ENCODE assay signal across 17 cellular contexts in genomic region chr11:121235057-121235456, GRCh38. TPM values are rescaled to one million over a fixed set of nuclear protein-coding genes. Genes with fewer than 3 reads are reported as not detected.
A peak's percentile ranks its signal among the peaks of the same experiment; 100 is the strongest.
DNase-seq lines count a peak whose midpoint lies in the region; ATAC-seq and TF ChIP-seq lines count a peak whose summit lies in the region.
"Had no signal": no experiment of that assay in that cellular context is flagged by ENCODE, and none has a peak within 500 bp of the region (broad histone marks: within the 10 kb centered on the region; RNA-seq: fewer than 3 reads in every experiment).

No MANE protein-coding gene starts in this region.

- H3K4me1 Mint-ChIP-seq in progenitor cell of endocrine pancreas (ENCODE audit: low read depth) (peaks cover 42% of the 10 kb centered on the region), WTC11 (peaks cover 68% of the 10 kb centered on the region)

- no peaks in the 10 kb centered on the region for H3K36me3 Mint-ChIP-seq in progenitor cell of endocrine pancreas (ENCODE audit: insufficient read depth)
- no peaks in the 10 kb centered on the region for H3K36me3 Mint-ChIP-seq in WTC11
- H3K36me3 Mint-ChIP-seq: CD8-positive, alpha-beta T cell had no signal

- H3K27me3 Mint-ChIP-seq in progenitor cell of endocrine pancreas (peaks cover 3% of the 10 kb centered on the region), WTC11 (ENCODE audit: low read depth) (no peaks in the 10 kb centered on the region)

- H3K4me3 Mint-ChIP-seq in progenitor cell of endocrine pancreas (ENCODE audit: low read depth) (no peak overlapping the region), WTC11 (no peak overlapping the region)
- H3K4me3 Mint-ChIP-seq: CD8-positive, alpha-beta T cell; IgD-negative memory B cell had no signal

- TF ChIP-seq CTCF in right atrium auricular region (IDR thresholded peaks at IDR 0.05) (no peak), right lobe of liver (IDR thresholded peaks at IDR 0.05) (no peak), progenitor cell of endocrine pancreas (IDR thresholded peaks at IDR 0.05; ENCODE audit: unreplicated experiment) (no peak), WTC11 (IDR thresholded peaks at IDR 0.05) (no peak)

- no peaks in the 10 kb centered on the region for H3K4me1 ChIP-seq in right atrium auricular region
- H3K4me1 ChIP-seq in SJCRH30, result peaks cover 33% of the 10 kb centered on the region
- H3K4me1 ChIP-seq in right lobe of liver, result peaks cover 0 to 72% (median 30%) of the 10 kb centered on the region in 4 donors
- H3K4me1 ChIP-seq: BLaER1 had no signal

- POLR2A ChIA-PET in WTC11 (lab: Charles Lee), result no interaction called here

- H3K27me3 ChIP-seq in right atrium auricular region (no peaks in the 10 kb centered on the region), SJCRH30 (no peaks in the 10 kb centered on the region), right lobe of liver (no peaks in the 10 kb centered on the region)
- H3K27me3 ChIP-seq: BLaER1 had no signal

- H3K9me3 Mint-ChIP-seq in progenitor cell of endocrine pancreas (ENCODE audit: low read depth), result no peaks in the 10 kb centered on the region
- H3K9me3 Mint-ChIP-seq in WTC11, result no peaks in the 10 kb centered on the region
- H3K9me3 Mint-ChIP-seq: CD8-positive, alpha-beta T cell; IgD-negative memory B cell had no signal

- DNase-seq in left ventricle myocardium superior, result no peak
- DNase-seq in right atrium auricular region (ENCODE audit: low spot score), result no peak
- no peak for DNase-seq in SJCRH30
- peak; percentile 34 to 83 (median 66) for DNase-seq in right lobe of liver
- DNase-seq in progenitor cell of endocrine pancreas (ENCODE audit: low spot score, unreplicated experiment), result no peak
- no peak for DNase-seq in inferior parietal cortex (ENCODE audit: extremely low spot score)
- DNase-seq in WTC11 (ENCODE audit: low spot score), result no peak
- DNase-seq: CD8-positive, alpha-beta T cell; Kasumi-1; NCI-H1417; NCI-H187 treated with DMSO at 0.1 percent for 48 hours; NCI-H2171; NCI-H446; NCI-H748 treated with DMSO at 0.1 percent for 48 hours had no signal

- ATAC-seq in left ventricle myocardium superior (peak; percentile 22), right lobe of liver (peak; percentile 71 to 82 (median 78)), WTC11 (no peak)
- ATAC-seq: CD8-positive, alpha-beta T cell had no signal

- CTCF ChIA-PET in WTC11 (lab: Charles Lee), result interaction anchor here (0.6 to 2.1 kb wide), 6 partner anchors 12 to 282 kb away, joined by 3 to 5 read pairs (median 4); no protein-coding TSS in a partner anchor

- H3K4me3 ChIP-seq in right atrium auricular region (no peak overlapping the region), SJCRH30 (no peak overlapping the region), right lobe of liver (no peak overlapping the region)
- H3K4me3 ChIP-seq: BLaER1, HAP-1 had no signal

- H3K36me3 ChIP-seq in right atrium auricular region (no peaks in the 10 kb centered on the region), SJCRH30 (no peaks in the 10 kb centered on the region), right lobe of liver (no peaks in the 10 kb centered on the region)
- H3K36me3 ChIP-seq: BLaER1, HAP-1 had no signal

- TF ChIP-seq POLR2A in right lobe of liver (IDR thresholded peaks at IDR 0.05), result peak; percentile 75

- WGBS in right lobe of liver (ENCODE audit: insufficient coverage, low coverage, low lambda C conversion rate, missing lambda C conversion rate), result 29% methylated on average over 3 of the region's 3 CpGs

- H3K27ac ChIP-seq in right atrium auricular region (no peak overlapping the region), SJCRH30 (peak overlapping the region; percentile 97), right lobe of liver (peak overlapping the region; percentile 1 to 93 (median 86))
- H3K27ac ChIP-seq: BLaER1 had no signal

- no peak overlapping the region for H3K27ac Mint-ChIP-seq in progenitor cell of endocrine pancreas
- no peak overlapping the region for H3K27ac Mint-ChIP-seq in WTC11
- H3K27ac Mint-ChIP-seq: CD8-positive, alpha-beta T cell; IgD-negative memory B cell had no signal

- intact Hi-C loops in left ventricle myocardium superior (cut with micrococcal nuclease), result no loop called here
- intact Hi-C loops in right lobe of liver (cut with DNase I), result no loop called here

- H3K9me3 ChIP-seq in right atrium auricular region (no peaks in the 10 kb centered on the region), SJCRH30 (replicated peaks) (no peaks in the 10 kb centered on the region), right lobe of liver (no peaks in the 10 kb centered on the region)
- H3K9me3 ChIP-seq: BLaER1, HAP-1 had no signal

TF ChIP-seq in WTC11, 78 proteins besides CTCF, POLR2A, EP300 and RAD21 (continues in another document):
- TF ChIP-seq, protein P1, sequence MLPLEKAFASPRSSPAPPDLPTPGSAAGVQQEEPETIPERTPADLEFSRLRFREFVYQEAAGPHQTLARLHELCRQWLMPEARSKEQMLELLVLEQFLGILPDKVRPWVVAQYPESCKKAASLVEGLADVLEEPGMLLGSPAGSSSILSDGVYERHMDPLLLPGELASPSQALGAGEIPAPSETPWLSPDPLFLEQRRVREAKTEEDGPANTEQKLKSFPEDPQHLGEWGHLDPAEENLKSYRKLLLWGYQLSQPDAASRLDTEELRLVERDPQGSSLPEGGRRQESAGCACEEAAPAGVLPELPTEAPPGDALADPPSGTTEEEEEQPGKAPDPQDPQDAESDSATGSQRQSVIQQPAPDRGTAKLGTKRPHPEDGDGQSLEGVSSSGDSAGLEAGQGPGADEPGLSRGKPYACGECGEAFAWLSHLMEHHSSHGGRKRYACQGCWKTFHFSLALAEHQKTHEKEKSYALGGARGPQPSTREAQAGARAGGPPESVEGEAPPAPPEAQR (CRISPR knock-in tag; IDR thresholded peaks at IDR 0.05), result no peak
- TF ChIP-seq ZNF138 (CRISPR knock-in tag; conservative IDR thresholded peaks at IDR 0.05) (no peak), ZNF425 (CRISPR knock-in tag; conservative IDR thresholded peaks at IDR 0.05) (no peak), RORB (CRISPR knock-in tag; IDR thresholded peaks at IDR 0.05) (no peak), CREM (CRISPR knock-in tag; IDR thresholded peaks at IDR 0.05) (no peak), ZNF317 (CRISPR knock-in tag; IDR thresholded peaks at IDR 0.05; ENCODE audit: borderline replicate concordance, low read depth) (no peak)
- TF ChIP-seq, protein P2, sequence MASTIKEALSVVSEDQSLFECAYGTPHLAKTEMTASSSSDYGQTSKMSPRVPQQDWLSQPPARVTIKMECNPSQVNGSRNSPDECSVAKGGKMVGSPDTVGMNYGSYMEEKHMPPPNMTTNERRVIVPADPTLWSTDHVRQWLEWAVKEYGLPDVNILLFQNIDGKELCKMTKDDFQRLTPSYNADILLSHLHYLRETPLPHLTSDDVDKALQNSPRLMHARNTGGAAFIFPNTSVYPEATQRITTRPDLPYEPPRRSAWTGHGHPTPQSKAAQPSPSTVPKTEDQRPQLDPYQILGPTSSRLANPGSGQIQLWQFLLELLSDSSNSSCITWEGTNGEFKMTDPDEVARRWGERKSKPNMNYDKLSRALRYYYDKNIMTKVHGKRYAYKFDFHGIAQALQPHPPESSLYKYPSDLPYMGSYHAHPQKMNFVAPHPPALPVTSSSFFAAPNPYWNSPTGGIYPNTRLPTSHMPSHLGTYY (CRISPR knock-in tag; IDR thresholded peaks at IDR 0.05), result no peak
- TF ChIP-seq, protein P3, sequence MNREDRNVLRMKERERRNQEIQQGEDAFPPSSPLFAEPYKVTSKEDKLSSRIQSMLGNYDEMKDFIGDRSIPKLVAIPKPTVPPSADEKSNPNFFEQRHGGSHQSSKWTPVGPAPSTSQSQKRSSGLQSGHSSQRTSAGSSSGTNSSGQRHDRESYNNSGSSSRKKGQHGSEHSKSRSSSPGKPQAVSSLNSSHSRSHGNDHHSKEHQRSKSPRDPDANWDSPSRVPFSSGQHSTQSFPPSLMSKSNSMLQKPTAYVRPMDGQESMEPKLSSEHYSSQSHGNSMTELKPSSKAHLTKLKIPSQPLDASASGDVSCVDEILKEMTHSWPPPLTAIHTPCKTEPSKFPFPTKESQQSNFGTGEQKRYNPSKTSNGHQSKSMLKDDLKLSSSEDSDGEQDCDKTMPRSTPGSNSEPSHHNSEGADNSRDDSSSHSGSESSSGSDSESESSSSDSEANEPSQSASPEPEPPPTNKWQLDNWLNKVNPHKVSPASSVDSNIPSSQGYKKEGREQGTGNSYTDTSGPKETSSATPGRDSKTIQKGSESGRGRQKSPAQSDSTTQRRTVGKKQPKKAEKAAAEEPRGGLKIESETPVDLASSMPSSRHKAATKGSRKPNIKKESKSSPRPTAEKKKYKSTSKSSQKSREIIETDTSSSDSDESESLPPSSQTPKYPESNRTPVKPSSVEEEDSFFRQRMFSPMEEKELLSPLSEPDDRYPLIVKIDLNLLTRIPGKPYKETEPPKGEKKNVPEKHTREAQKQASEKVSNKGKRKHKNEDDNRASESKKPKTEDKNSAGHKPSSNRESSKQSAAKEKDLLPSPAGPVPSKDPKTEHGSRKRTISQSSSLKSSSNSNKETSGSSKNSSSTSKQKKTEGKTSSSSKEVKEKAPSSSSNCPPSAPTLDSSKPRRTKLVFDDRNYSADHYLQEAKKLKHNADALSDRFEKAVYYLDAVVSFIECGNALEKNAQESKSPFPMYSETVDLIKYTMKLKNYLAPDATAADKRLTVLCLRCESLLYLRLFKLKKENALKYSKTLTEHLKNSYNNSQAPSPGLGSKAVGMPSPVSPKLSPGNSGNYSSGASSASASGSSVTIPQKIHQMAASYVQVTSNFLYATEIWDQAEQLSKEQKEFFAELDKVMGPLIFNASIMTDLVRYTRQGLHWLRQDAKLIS (CRISPR knock-in tag; IDR thresholded peaks at IDR 0.05; ENCODE audit: borderline replicate concordance), result no peak

RNA-seq across cellular contexts. Expression of gene SC5D, which starts 57.5 kb away (rescaled TPM):
- 20.7 TPM for total RNA-seq in left ventricle myocardium superior
- 10 to 100 TPM; 21.6 to 22.1 TPM for total RNA-seq in right atrium auricular region
- 34.9 and 39.5 TPM in 2 replicates for total RNA-seq in SJCRH30 (2014; rRNA removed; shearing (Covaris generic))
- total RNA-seq in right lobe of liver, result 100 to 1,000 TPM in 2 of 6 experiments, 10 to 100 TPM in 4; 58.9 to 126 (median 82.1) TPM
- 58.7 and 63.5 TPM in 2 replicates for total RNA-seq in progenitor cell of endocrine pancreas
- total RNA-seq in WTC11 (2021), result 78.6 to 81.9 TPM (median 79.2 TPM) in 3 replicates

Comparison
In these comparisons a context has a peak if more than half of its experiments do, and no peak if none do; other contexts are left out.
1. DNase-seq: peak in right lobe of liver (3 of 3); none in left ventricle myocardium superior (single experiment), right atrium auricular region (single experiment), SJCRH30 (0 of 2), progenitor cell of endocrine pancreas (single experiment), inferior parietal cortex (single experiment) and WTC11 (single experiment).
2. H3K27ac ChIP-seq: peak in SJCRH30 (single experiment) and right lobe of liver (3 of 3); none in right atrium auricular region (0 of 2).